Comparison of ENCODE assay signal across 21 cellular contexts in genomic region chr14:103312006-103312635, GRCh38. TPM values are rescaled to one million over a fixed set of nuclear protein-coding genes. Genes with fewer than 3 reads are reported as not detected.
DNase-seq lines count a peak whose midpoint lies in the region; ATAC-seq and TF ChIP-seq lines count a peak whose summit lies in the region.
"Had no signal": no experiment of that assay in that cellular context is flagged by ENCODE, and none has a peak within 500 bp of the region (broad histone marks: within the 10 kb centered on the region; RNA-seq: fewer than 3 reads in every experiment).

No MANE protein-coding gene starts in this region.

- H3K4me1 ChIP-seq in GM23338 (ENCODE audit: insufficient read depth) = peaks cover 5% of the 10 kb centered on the region; the same call in 1 of the 2 replicates
- H3K4me1 ChIP-seq in H9 (ENCODE audit: insufficient read depth, low read length) = peaks cover under 1% of the 10 kb centered on the region; the same call in 1 of the 2 replicates
- H3K4me1 ChIP-seq in mucosa of descending colon (ENCODE audit: low read depth) = no peaks in the 10 kb centered on the region
- H3K4me1 ChIP-seq: Peyer's patch, SJSA1 had no signal

- no peak overlapping the region for H3K9ac ChIP-seq in H9 (ENCODE audit: extremely low read depth, insufficient read length, low read length)
- H3K9ac ChIP-seq: BLaER1 treated with 17β-estradiol and CSF1 and Interleukin-3, amounts not matched to agents 10 nM and 100 nM; GM23248; KMS-11 had no signal

- no peak overlapping the region for H3K4me2 ChIP-seq in GM23338
- H3K4me2 ChIP-seq in H9 (ENCODE audit: insufficient read depth, insufficient read length, low read length) = no peak overlapping the region
- H3K4me2 ChIP-seq: BLaER1 treated with 17β-estradiol and CSF1 and Interleukin-3, amounts not matched to agents 10 nM and 100 nM; KMS-11 had no signal

- H3K4me3 Mint-ChIP-seq in GM23338 (no peak overlapping the region), H9 (no peak overlapping the region)
- H3K4me3 Mint-ChIP-seq: CD4-positive, alpha-beta memory T cell had no signal

- H2AK5ac ChIP-seq in H9 (ENCODE audit: insufficient read length, low read length) = no peak overlapping the region

- no peaks in the 10 kb centered on the region for H3K23me2 ChIP-seq in H9 (ENCODE audit: insufficient read length, low read depth, low read length, poor library complexity, severe bottlenecking)

- H3K36me3 Mint-ChIP-seq in GM23338 (ENCODE audit: low read depth) (no peaks in the 10 kb centered on the region), H9 (ENCODE audit: insufficient read depth in 1 of 3, low read depth in 3 of 3) (no peaks in the 10 kb centered on the region)
- H3K36me3 Mint-ChIP-seq: CD4-positive, alpha-beta memory T cell had no signal

- no CpG with 5 or more reads among the region's 14 CpGs for WGBS in H9 (ENCODE audit: extremely low coverage, insufficient read length, low lambda C conversion rate)

- no peaks in the 10 kb centered on the region for H3K9me3 Mint-ChIP-seq in GM23338
- peaks cover 1% of the 10 kb centered on the region in 2 experiments; a peak in 2 of 5 replicates for H3K9me3 Mint-ChIP-seq in H9

- no peak overlapping the region for H2BK20ac ChIP-seq in H9 (ENCODE audit: low read depth, low read length, poor library complexity, severe bottlenecking)

- TF ChIP-seq CTCF in GM23338 (conservative IDR thresholded peaks at IDR 0.05; ENCODE audit: low read depth in 2 of 2) (no peak), H9 (conservative IDR thresholded peaks at IDR 0.05) (no peak), mucosa of descending colon (IDR thresholded peaks at IDR 0.05) (no peak)

- no peak overlapping the region for H3K56ac ChIP-seq in H9 (ENCODE audit: insufficient read length, low read depth, low read length)

- H4K20me1 ChIP-seq in GM23338 (replicated peaks; ENCODE audit: insufficient read depth) = no peaks in the 10 kb centered on the region
- H4K20me1 ChIP-seq in H9 (ENCODE audit: control insufficient read depth, insufficient read depth, insufficient read length) = no peaks in the 10 kb centered on the region
- H4K20me1 ChIP-seq: BLaER1 treated with 17β-estradiol and CSF1 and Interleukin-3, amounts not matched to agents 10 nM and 100 nM had no signal

- H3K4ac ChIP-seq in H9 (ENCODE audit: low read depth, low read length) = no peak overlapping the region

- intact Hi-C loops in posterior vena cava (cut with DNase I) (no loop called here), mucosa of descending colon (cut with DNase I, micrococcal nuclease) (no loop called here)

- H3K9me2 ChIP-seq in GM23338 (ENCODE audit: insufficient read depth) = no peaks in the 10 kb centered on the region

- H4K91ac ChIP-seq in H9 (ENCODE audit: insufficient read length, low read depth, low read length) = peak overlapping the region; percentile 8

- H3K27me3 Mint-ChIP-seq in GM23338 (ENCODE audit: insufficient read depth, low read depth, poor library complexity) (peaks cover 2% of the 10 kb centered on the region), H9 (ENCODE audit: low read depth) (no peaks in the 10 kb centered on the region; the same call in 1 of the 2 replicates)

- no peak overlapping the region for H3K27ac ChIP-seq in GM23338 (ENCODE audit: low read depth)
- no peak overlapping the region for H3K27ac ChIP-seq in H9 (ENCODE audit: insufficient read length, low read depth, low read length)
- H3K27ac ChIP-seq in layer of hippocampus (ENCODE audit: low read depth, low read length) = peak overlapping the region; percentile 42
- H3K27ac ChIP-seq: BLaER1 treated with 17β-estradiol and CSF1 and Interleukin-3, amounts not matched to agents 10 nM and 100 nM; GM23248; KMS-11; Peyer's patch; SJSA1 had no signal

- H3K23ac ChIP-seq in H9 (ENCODE audit: insufficient read length, low read depth, low read length) = no peak overlapping the region

- H2BK12ac ChIP-seq in H9 (ENCODE audit: insufficient read length, low read depth, low read length) = peak overlapping the region; percentile 9

- peaks cover 18% of the 10 kb centered on the region for H3K4me1 Mint-ChIP-seq in GM23338
- H3K4me1 Mint-ChIP-seq in H9 = peaks cover 10% of the 10 kb centered on the region in 2 experiments
- H3K4me1 Mint-ChIP-seq: CD4-positive, alpha-beta memory T cell had no signal

- ATAC-seq in GM23338 = no peak
- no peak for ATAC-seq in mucosa of descending colon

- no peak overlapping the region for H3K27ac Mint-ChIP-seq in GM23338
- H3K27ac Mint-ChIP-seq in H9 = no peak overlapping the region
- H3K27ac Mint-ChIP-seq: CD4-positive, alpha-beta memory T cell had no signal

- no peak overlapping the region for H2BK120ac ChIP-seq in H9 (ENCODE audit: low read depth, low read length, poor library complexity, severe bottlenecking)

- H3F3A ChIP-seq in GM23338 (replicated peaks; ENCODE audit: low read depth) = peaks cover 10% of the 10 kb centered on the region; the same call in 1 of the 2 replicates

- no peaks in the 10 kb centered on the region for H3K79me1 ChIP-seq in H9 (ENCODE audit: insufficient read depth, low read depth, low read length, poor library complexity, severe bottlenecking)

- H2AFZ ChIP-seq in GM23338 (peak overlapping the region; percentile 43; the same call in 1 of the 2 replicates), H9 (ENCODE audit: low read length) (no peak overlapping the region)
- H2AFZ ChIP-seq: GM23248 had no signal

- H2BK15ac ChIP-seq in H9 (ENCODE audit: low read depth, low read length) = no peak overlapping the region

- H3T11ph ChIP-seq in H9 (ENCODE audit: low read length) = no peak overlapping the region

- no peak for DNase-seq in GM23338 (ENCODE audit: low spot score)
- no peak for DNase-seq in H9
- peak; percentile 41 for DNase-seq in posterior vena cava (ENCODE audit: low spot score)
- no peak for DNase-seq in mucosa of descending colon
- DNase-seq in SW480 (ENCODE audit: low spot score) = no peak
- no peak for DNase-seq in COLO829 (ENCODE audit: low spot score)
- DNase-seq: CD4-positive, alpha-beta memory T cell; DMS153; GM23248; IMR-90; NCI-H1105; NCI-H146; NCI-H2081 treated with DMSO at 0.1 percent for 48 hours; NCI-H2171 treated with DMSO at 0.1 percent for 48 hours; NCI-H524 treated with DMSO at 0.1 percent for 48 hours; NCI-H82; Peyer's patch had no signal

- no peak overlapping the region for H2BK5ac ChIP-seq in H9 (ENCODE audit: insufficient read length, low read length)

- H4K5ac ChIP-seq in H9 (ENCODE audit: insufficient read length, low read depth, low read length) = no peak overlapping the region

- no peak overlapping the region for H3K18ac ChIP-seq in H9 (ENCODE audit: insufficient read length, low read depth, low read length)

- H3K9me3 ChIP-seq in H9 (ENCODE audit: control insufficient read depth, low read depth, low read length) (no peaks in the 10 kb centered on the region), mucosa of descending colon (no peaks in the 10 kb centered on the region)
- H3K9me3 ChIP-seq: SJSA1 had no signal

- H3K36me3 ChIP-seq in GM23338 (ENCODE audit: insufficient read depth) = no peaks in the 10 kb centered on the region
- no peaks in the 10 kb centered on the region for H3K36me3 ChIP-seq in mucosa of descending colon (ENCODE audit: low read depth)
- H3K36me3 ChIP-seq: BLaER1 treated with 17β-estradiol and CSF1 and Interleukin-3, amounts not matched to agents 10 nM and 100 nM; Peyer's patch; SJSA1 had no signal

- H4K8ac ChIP-seq in H9 (replicated peaks; ENCODE audit: insufficient read length, low read depth, low read length) = no peak overlapping the region

- no peak overlapping the region for H3K4me3 ChIP-seq in GM23338
- H3K4me3 ChIP-seq in mucosa of descending colon = no peak overlapping the region
- H3K4me3 ChIP-seq: BLaER1 treated with 17β-estradiol and CSF1 and Interleukin-3, amounts not matched to agents 10 nM and 100 nM; GM23248; Peyer's patch; SJSA1 had no signal

- no peak overlapping the region for H3K14ac ChIP-seq in H9 (ENCODE audit: insufficient read depth, low read length)

- H3K27me3 ChIP-seq in GM23338 (ENCODE audit: insufficient read depth) (no peaks in the 10 kb centered on the region), H9 (ENCODE audit: insufficient read depth, low read length) (no peaks in the 10 kb centered on the region), layer of hippocampus (ENCODE audit: control insufficient read depth, insufficient read depth, low read length) (no peaks in the 10 kb centered on the region)
- H3K27me3 ChIP-seq: BLaER1 treated with 17β-estradiol and CSF1 and Interleukin-3, amounts not matched to agents 10 nM and 100 nM; Peyer's patch; SJSA1 had no signal

- H3K79me2 ChIP-seq in GM23338 (replicated peaks; ENCODE audit: insufficient read depth) (no peaks in the 10 kb centered on the region), H9 (ENCODE audit: insufficient read depth, low read length) (no peaks in the 10 kb centered on the region)

TF ChIP-seq in GM23338, 12 proteins besides CTCF, POLR2A, EP300 and RAD21:
- TF ChIP-seq ZNF331 (CRISPR knock-in tag; IDR thresholded peaks at IDR 0.05; ENCODE audit: low read depth) = no peak
- no peak for TF ChIP-seq POLR2AphosphoS5 (IDR thresholded peaks at IDR 0.05; ENCODE audit: low read depth)
- TF ChIP-seq STAT1 (IDR thresholded peaks at IDR 0.05; ENCODE audit: unreplicated experiment) = no peak
- no peak for TF ChIP-seq ZNF114 (CRISPR knock-in tag; IDR thresholded peaks at IDR 0.05)
- no peak for TF ChIP-seq NANOG (IDR thresholded peaks at IDR 0.05; ENCODE audit: borderline replicate concordance)
- no peak for TF ChIP-seq JUNB (IDR thresholded peaks at IDR 0.05; ENCODE audit: unreplicated experiment)

RNA-seq across cellular contexts. Expression of gene EIF5, which starts 21.9 kb away (rescaled TPM):
- 177 and 194 TPM in 2 replicates for total RNA-seq in GM23338 (2014; rRNA removed; shearing (Covaris generic))
- 476 and 634 TPM in 2 replicates for polyA plus RNA-seq in GM23338 (2016; fragmentation: Nextera tagmentation; extraction: Ambion mirVana)
- 337 and 356 TPM in 2 replicates for total RNA-seq in H9 (2021)
- total RNA-seq in posterior vena cava = 100 to 1,000 TPM; 191 to 232 TPM
- total RNA-seq in mucosa of descending colon = 100 to 1,000 TPM; 255 to 342 (median 314) TPM
